ENCODE assay signal across 14 cellular contexts in the genomic region with DNA sequence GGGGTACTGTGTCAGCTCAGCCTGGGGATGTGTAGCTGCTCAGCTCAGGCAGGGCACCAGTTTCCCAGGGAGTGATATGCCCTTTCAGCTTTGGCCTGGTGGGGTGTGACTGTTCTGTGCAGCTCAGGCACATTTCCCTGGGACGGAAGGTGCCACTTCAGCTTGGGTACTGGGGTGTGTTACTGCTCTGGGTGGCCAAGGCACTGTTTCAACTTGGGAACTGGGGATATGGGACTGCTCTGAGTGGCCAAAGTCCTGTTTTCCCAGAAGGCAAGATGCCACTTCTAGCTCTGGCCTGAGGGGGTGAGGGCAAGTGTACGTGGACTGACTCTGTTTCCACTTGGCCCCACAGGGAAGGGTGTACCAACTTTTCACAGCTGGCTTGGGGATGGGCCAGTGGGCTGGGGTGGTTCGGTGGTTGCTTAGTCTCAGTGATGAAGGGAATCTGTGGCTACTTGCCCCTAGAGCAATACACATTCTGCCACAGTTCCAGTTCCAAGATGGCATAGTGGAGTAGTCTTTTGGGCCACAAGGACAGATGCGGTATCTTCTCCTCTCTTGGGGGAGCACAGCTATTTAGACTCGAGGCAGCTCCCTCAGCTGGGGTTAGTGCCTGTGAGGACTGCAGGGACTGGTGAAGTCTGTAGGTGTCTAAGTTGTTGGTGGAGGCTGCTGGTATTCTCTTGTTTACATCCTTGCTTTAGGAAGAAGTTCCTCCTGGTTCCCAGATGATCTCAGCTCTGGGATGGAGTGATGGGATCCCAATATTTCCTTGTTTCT. TPM values are rescaled to one million over a fixed set of nuclear protein-coding genes. Genes with fewer than 3 reads are reported as not detected.
DNase-seq lines count a peak whose midpoint lies in the region; ATAC-seq, FAIRE-seq and TF ChIP-seq lines count a peak whose summit lies in the region.
"Had no signal": no experiment of that assay in that cellular context is flagged by ENCODE, and none has a peak within 500 bp of the region (broad histone marks: within the 10 kb centered on the region; RNA-seq: fewer than 3 reads in every experiment).

No MANE protein-coding gene starts in this region.

- FAIRE-seq in GM12892 (lab: Jason Lieb, UNC) = no peak
- FAIRE-seq: GM12891, pancreas had no signal

- CTCF ChIA-PET in CD8-positive, alpha-beta memory T cell (lab: Charles Lee) = interaction anchor here (0.6 kb wide), 1 partner anchor 24 kb away, joined by 3 read pairs; no protein-coding TSS in a partner anchor

- peak in 3 of 4 donors; percentile 4 to 12 (median 7) for ATAC-seq in psoas muscle
- ATAC-seq in GM18867 (IDR thresholded peaks at IDR 0.05; ENCODE audit: unreplicated experiment) = no peak

- H3K9me3 Mint-ChIP-seq in CD8-positive, alpha-beta memory T cell = peaks cover 12 to 27% (median 25%) of the 10 kb centered on the region in 5 donors

- H3K4me3 ChIP-seq in CD8-positive, alpha-beta memory T cell (ENCODE audit: low read length) = no peak overlapping the region
- H3K4me3 ChIP-seq in SK-N-MC (no peak overlapping the region), fibroblast of the aortic adventitia (ENCODE audit: low read depth, low read length) (no peak overlapping the region), psoas muscle (no peak overlapping the region)
- H3K4me3 ChIP-seq: pancreas, testis had no signal

- no peak for DNase-seq in CD8-positive, alpha-beta memory T cell
- DNase-seq in SK-N-MC (ENCODE audit: low read depth, low spot score) (no peak), fibroblast of the aortic adventitia (ENCODE audit: low read depth) (no peak), psoas muscle (no peak), GM12892 (ENCODE audit: insufficient read length) (no peak), nucleus accumbens (lab: John Stamatoyannopoulos, UW) (no peak)
- DNase-seq: activated CD4-positive, alpha-beta memory T cell treated with anti-CD3 and anti-CD28 coated beads, Interleukin-2, amount 10 ng/mL, durations not matched to agents 7 days and 5 days; activated effector memory CD4-positive, alpha-beta T cell treated with Interleukin-2 at 50 U/mL for 16 hours; NCI-H1048; pancreas; stimulated activated CD4-positive, alpha-beta T cell treated with anti-CD3 and anti-CD28 coated beads, Interleukin-15, amount 100 ng/mL, for 24 hours; testis had no signal

- peak overlapping the region in 2 of 7 donors; percentile 40 to 54 for H3K4me3 Mint-ChIP-seq in CD8-positive, alpha-beta memory T cell
- H3K4me3 Mint-ChIP-seq: activated CD4-positive, alpha-beta memory T cell treated with anti-CD3 and anti-CD28 coated beads, Interleukin-2, amount 10 ng/mL, durations not matched to agents 7 days and 5 days had no signal

- H3K36me3 Mint-ChIP-seq in CD8-positive, alpha-beta memory T cell = peaks cover 23 to 31% (median 30%) of the 10 kb centered on the region in 3 donors

- TF ChIP-seq CTCF in fibroblast of the aortic adventitia (IDR thresholded peaks at IDR 0.05; ENCODE audit: insufficient read depth, low read length) = peak; percentile 3
- no peak for TF ChIP-seq CTCF in psoas muscle (IDR thresholded peaks at IDR 0.05)

- no peak overlapping the region for H3K27ac ChIP-seq in CD8-positive, alpha-beta memory T cell (ENCODE audit: low read depth, low read length)
- H3K27ac ChIP-seq in SK-N-MC (peak overlapping the region; percentile 69; the same call in 1 of the 2 replicates), psoas muscle (peak overlapping the region; percentile 51)
- H3K27ac ChIP-seq: pancreas, testis had no signal

- WGBS in psoas muscle, 3 donors = 65 to 91% (median 90%) methylated on average over 5 of the region's 5 CpGs

- H3K27ac Mint-ChIP-seq in CD8-positive, alpha-beta memory T cell = peak overlapping the region in 6 of 8 donors; percentile 12 to 70 (median 30)
- H3K27ac Mint-ChIP-seq: activated CD4-positive, alpha-beta memory T cell treated with anti-CD3 and anti-CD28 coated beads, Interleukin-2, amount 10 ng/mL, durations not matched to agents 7 days and 5 days had no signal

- intact Hi-C loops in psoas muscle (cut with DNase I) = no loop called here

- H3K9me3 ChIP-seq in CD8-positive, alpha-beta memory T cell (ENCODE audit: low read length) = peaks cover 7% of the 10 kb centered on the region
- H3K9me3 ChIP-seq in SK-N-MC (ENCODE audit: low read depth, low read length) (peaks cover 5% of the 10 kb centered on the region; the same call in 1 of the 2 replicates), psoas muscle (peaks cover 17% of the 10 kb centered on the region)
- H3K9me3 ChIP-seq: pancreas, testis had no signal

- H3K27me3 Mint-ChIP-seq in CD8-positive, alpha-beta memory T cell = no peaks in the 10 kb centered on the region
- H3K27me3 Mint-ChIP-seq: activated CD4-positive, alpha-beta memory T cell treated with anti-CD3 and anti-CD28 coated beads, Interleukin-2, amount 10 ng/mL, durations not matched to agents 7 days and 5 days had no signal

- POLR2A ChIA-PET in CD8-positive, alpha-beta memory T cell (lab: Charles Lee) = no interaction called here

- peaks cover 57 to 77% (median 74%) of the 10 kb centered on the region in 3 donors for H3K4me1 Mint-ChIP-seq in CD8-positive, alpha-beta memory T cell

- peaks cover 46% of the 10 kb centered on the region for H3K4me1 ChIP-seq in CD8-positive, alpha-beta memory T cell (ENCODE audit: insufficient read depth, low read length)
- H3K4me1 ChIP-seq in psoas muscle = peaks cover 56% of the 10 kb centered on the region
- H3K4me1 ChIP-seq: testis had no signal

- no peak for TF ChIP-seq POLR2A in GM12892 (IDR thresholded peaks at IDR 0.05; ENCODE audit: low read depth, low read length)

- H3K9ac ChIP-seq in SK-N-MC (ENCODE audit: insufficient read length) = no peak overlapping the region

- no peaks in the 10 kb centered on the region for H3K36me3 ChIP-seq in CD8-positive, alpha-beta memory T cell (ENCODE audit: insufficient read depth, low read length)
- peaks cover 13% of the 10 kb centered on the region; the same call in 1 of the 2 replicates for H3K36me3 ChIP-seq in SK-N-MC (ENCODE audit: insufficient read depth, low read length)
- no peaks in the 10 kb centered on the region for H3K36me3 ChIP-seq in psoas muscle (ENCODE audit: insufficient read depth in 1 of 2, low read depth in 1 of 2)
- H3K36me3 ChIP-seq: pancreas had no signal

- no peaks in the 10 kb centered on the region for H3K27me3 ChIP-seq in CD8-positive, alpha-beta memory T cell (ENCODE audit: insufficient read depth, low read length, poor library complexity, severe bottlenecking)
- no peaks in the 10 kb centered on the region for H3K27me3 ChIP-seq in psoas muscle (ENCODE audit: insufficient read depth in 3 of 3, low read length in 2 of 3)
- H3K27me3 ChIP-seq: pancreas, testis had no signal

RNA-seq across cellular contexts. Expression of a gene that starts 26.4 kb away (rescaled TPM):
- 10 to 100 TPM; 38.1 to 39.5 TPM for total RNA-seq in CD8-positive, alpha-beta memory T cell
- 36.6 TPM for polyA plus RNA-seq in CD8-positive, alpha-beta memory T cell
- total RNA-seq in fibroblast of the aortic adventitia (ENCODE audit: low replicate concordance) (41.8 and 46.5 TPM in 2 replicates), psoas muscle (10 to 100 TPM; 23.3 to 72.0 (median 62.0) TPM)
- polyA plus RNA-seq in psoas muscle = 100 to 1,000 TPM in 1 of 3 donors, 10 to 100 TPM in 2; 23.5 to 108 (median 55.4) TPM
- polyA plus RNA-seq in GM12892 (2012; ENCODE audit: missing spikeins) = 21.9 TPM
